Comparison of ENCODE assay signal across 20 cellular contexts in genomic region chr15:98760975-98761374, GRCh38.
DNase-seq lines count a peak whose midpoint lies in the region; TF ChIP-seq lines count a peak whose summit lies in the region.
"Had no signal": no experiment of that assay in that cellular context is flagged by ENCODE, and none has a peak within 500 bp of the region (broad histone marks: within the 10 kb centered on the region; RNA-seq: fewer than 3 reads in every experiment).

No MANE protein-coding gene starts in this region.

- TF ChIP-seq CTCF in H9 (conservative IDR thresholded peaks at IDR 0.05) (no peak), RWPE1 (conservative IDR thresholded peaks at IDR 0.05; ENCODE audit: low read depth) (no peak), osteocyte (IDR thresholded peaks at IDR 0.05) (no peak), testis (IDR thresholded peaks at IDR 0.05) (no peak)

- no peaks in the 10 kb centered on the region for H3K9me3 ChIP-seq in H9 (ENCODE audit: control insufficient read depth, low read depth, low read length)
- H3K9me3 ChIP-seq in GM23248 (ENCODE audit: low read depth): no peaks in the 10 kb centered on the region
- no peaks in the 10 kb centered on the region for H3K9me3 ChIP-seq in testis

- H3K4me2 ChIP-seq in H9 (ENCODE audit: insufficient read depth, insufficient read length, low read length) (no peak overlapping the region), GM23248 (ENCODE audit: unreplicated experiment) (no peak overlapping the region)
- H3K4me2 ChIP-seq: GM23338 had no signal

- intact Hi-C loops in testis (cut with DNase I; ENCODE audit: low total_unique reads): no loop called here

- no peaks in the 10 kb centered on the region for H3K27me3 Mint-ChIP-seq in H9 (ENCODE audit: low read depth)
- H3K27me3 Mint-ChIP-seq in osteocyte (ENCODE audit: unreplicated experiment): no peaks in the 10 kb centered on the region
- H3K27me3 Mint-ChIP-seq: B cell; CD4-positive, alpha-beta T cell had no signal

- no peak overlapping the region for H3K23ac ChIP-seq in H9 (ENCODE audit: insufficient read length, low read depth, low read length)

- 0 out of 2 replicates have a peak, but pooled peaks cover under 1% of the 10 kb centered on the region for H3F3A ChIP-seq in GM23248 (ENCODE audit: insufficient read depth)

- H2AK5ac ChIP-seq in H9 (ENCODE audit: insufficient read length, low read length): no peak overlapping the region

- H3K9ac ChIP-seq in H9 (ENCODE audit: extremely low read depth, insufficient read length, low read length): no peak overlapping the region
- no peak overlapping the region for H3K9ac ChIP-seq in GM23248

- H3K4me1 Mint-ChIP-seq in H9: peaks cover 40 to 49% of the 10 kb centered on the region in 2 experiments
- H3K4me1 Mint-ChIP-seq in osteocyte (ENCODE audit: unreplicated experiment): peaks cover 62% of the 10 kb centered on the region

- no peaks in the 10 kb centered on the region for H3K36me3 ChIP-seq in GM23248 (ENCODE audit: low read depth)
- no peaks in the 10 kb centered on the region for H3K36me3 ChIP-seq in testis (ENCODE audit: low read depth, missing control alignments)

- H2BK12ac ChIP-seq in H9 (ENCODE audit: insufficient read length, low read depth, low read length): no peak overlapping the region

- H2BK20ac ChIP-seq in H9 (ENCODE audit: low read depth, low read length, poor library complexity, severe bottlenecking): no peak overlapping the region

- H3K4me3 Mint-ChIP-seq in H9 (no peak overlapping the region), osteocyte (ENCODE audit: unreplicated experiment) (no peak overlapping the region)
- H3K4me3 Mint-ChIP-seq: B cell; CD4-positive, alpha-beta T cell; GM23338; HFFc6 had no signal

- peaks cover 4% of the 10 kb centered on the region for H4K20me1 ChIP-seq in H9 (ENCODE audit: control insufficient read depth, insufficient read depth, insufficient read length)
- H4K20me1 ChIP-seq in GM23248 (ENCODE audit: insufficient read depth): peaks cover 22% of the 10 kb centered on the region; the same call in 1 of the 2 replicates

- no peak overlapping the region for H2BK5ac ChIP-seq in H9 (ENCODE audit: insufficient read length, low read length)

- in situ Hi-C loops in GM23248 (cut with MboI): no loop called here

- no CpG with 5 or more reads among the region's 2 CpGs for WGBS in H9 (ENCODE audit: extremely low coverage, insufficient read length, low lambda C conversion rate)
- 96 to 97% methylated on average over 2 of the region's 2 CpGs for WGBS in GM23248 (ENCODE audit: low coverage in 1 of 2, low lambda C conversion rate in 2 of 2, missing lambda C conversion rate in 2 of 2), 2 experiments
- 84 to 91% methylated on average over 2 of the region's 2 CpGs for WGBS in testis, 2 donors

- no peak overlapping the region for H3T11ph ChIP-seq in H9 (ENCODE audit: low read length)

- H3K4ac ChIP-seq in H9 (ENCODE audit: low read depth, low read length): no peak overlapping the region

- no peak for TF ChIP-seq POLR2A in testis (IDR thresholded peaks at IDR 0.05)

- no peak overlapping the region for H3K27ac ChIP-seq in H9 (ENCODE audit: insufficient read length, low read depth, low read length)
- peak overlapping the region; percentile 83 for H3K27ac ChIP-seq in RWPE1
- H3K27ac ChIP-seq in epithelial cell of prostate: peak overlapping the region; percentile 64
- H3K27ac ChIP-seq in GM23248: no peak overlapping the region
- no peak overlapping the region for H3K27ac ChIP-seq in testis
- H3K27ac ChIP-seq: SK-N-MC had no signal

- CTCF ChIA-PET in RWPE1 (lab: Yijun Ruan, JAX): interaction anchor here (0.8 kb wide), 2 partner anchors 102 to 108 kb away, joined by 3 read pairs; no protein-coding TSS in a partner anchor

- H3K79me2 ChIP-seq in H9 (ENCODE audit: insufficient read depth, low read length) (peaks cover 46% of the 10 kb centered on the region; the same call in 1 of the 2 replicates), GM23248 (ENCODE audit: insufficient read depth) (peaks cover 100% of the 10 kb centered on the region)

- peaks cover 0 to 2% of the 10 kb centered on the region in 2 experiments; a peak in 1 of 5 replicates for H3K9me3 Mint-ChIP-seq in H9
- H3K9me3 Mint-ChIP-seq in osteocyte (ENCODE audit: unreplicated experiment): no peaks in the 10 kb centered on the region
- H3K9me3 Mint-ChIP-seq: CD4-positive, alpha-beta T cell; HFFc6 had no signal

- H3K27me3 ChIP-seq in H9 (ENCODE audit: insufficient read depth, low read length) (no peaks in the 10 kb centered on the region), GM23248 (replicated peaks; ENCODE audit: insufficient read depth) (no peaks in the 10 kb centered on the region), testis (no peaks in the 10 kb centered on the region)

- no peak overlapping the region for H3K56ac ChIP-seq in H9 (ENCODE audit: insufficient read length, low read depth, low read length)

- no peak overlapping the region for H4K5ac ChIP-seq in H9 (ENCODE audit: insufficient read length, low read depth, low read length)

- peaks cover 6 to 11% (median 8%) of the 10 kb centered on the region in 3 experiments; a peak in 6 of 7 replicates for H3K36me3 Mint-ChIP-seq in H9 (ENCODE audit: insufficient read depth in 1 of 3, low read depth in 3 of 3)
- H3K36me3 Mint-ChIP-seq in osteocyte (ENCODE audit: unreplicated experiment): no peaks in the 10 kb centered on the region

- H3K27ac Mint-ChIP-seq in H9: peak overlapping the region in 1 of 3 experiments; percentile 7; a peak in 2 of 7 replicates
- no peak overlapping the region for H3K27ac Mint-ChIP-seq in osteocyte (ENCODE audit: unreplicated experiment)
- H3K27ac Mint-ChIP-seq: B cell; CD4-positive, alpha-beta T cell; GM23338; HFFc6 had no signal

- peaks cover 20% of the 10 kb centered on the region for H3K79me1 ChIP-seq in H9 (ENCODE audit: insufficient read depth, low read depth, low read length, poor library complexity, severe bottlenecking)

- H2AFZ ChIP-seq in H9 (ENCODE audit: low read length) (no peak overlapping the region), GM23248 (no peak overlapping the region)
- H2AFZ ChIP-seq: GM23338 had no signal

- H3K23me2 ChIP-seq in H9 (ENCODE audit: insufficient read length, low read depth, low read length, poor library complexity, severe bottlenecking): no peaks in the 10 kb centered on the region

- no peak overlapping the region for H3K18ac ChIP-seq in H9 (ENCODE audit: insufficient read length, low read depth, low read length)

- H3K4me3 ChIP-seq in GM23248 (no peak overlapping the region), testis (no peak overlapping the region)
- H3K4me3 ChIP-seq: GM23338, SK-N-MC had no signal

- H4K8ac ChIP-seq in H9 (replicated peaks; ENCODE audit: insufficient read length, low read depth, low read length): no peak overlapping the region

- DNase-seq in H9 (no peak), RWPE1 (ENCODE audit: low spot score) (no peak), epithelial cell of prostate (ENCODE audit: low read depth, low spot score) (no peak), osteocyte (ENCODE audit: extremely low spot score, unreplicated experiment) (peak; percentile 64), GM23248 (no peak), superior temporal gyrus (ENCODE audit: extremely low spot score) (no peak), testis (no peak), NAMALWA (ENCODE audit: low spot score) (no peak)
- DNase-seq: CD4-positive, alpha-beta T cell; DND-41; GDM1; HFFc6; MV-4-11; NCI-H1436 treated with DMSO at 0.1 percent for 48 hours; NCI-H69; NK-92 treated with Interleukin-12 subunit alpha and Interleukin-12 subunit beta, amount 100 ng/mL, for 24 hours; OCI-M1 had no signal

- H4K91ac ChIP-seq in H9 (ENCODE audit: insufficient read length, low read depth, low read length): peak overlapping the region; percentile 30

- no peak overlapping the region for H3K14ac ChIP-seq in H9 (ENCODE audit: insufficient read depth, low read length)

- POLR2A ChIA-PET in RWPE1 (lab: Yijun Ruan, JAX; ENCODE audit: low non-redundant PET): no interaction called here

- H3K9me2 ChIP-seq in GM23248 (ENCODE audit: insufficient read depth): no peaks in the 10 kb centered on the region

- peaks cover 4% of the 10 kb centered on the region; the same call in 1 of the 2 replicates for H3K4me1 ChIP-seq in H9 (ENCODE audit: insufficient read depth, low read length)
- H3K4me1 ChIP-seq in GM23248 (ENCODE audit: insufficient read depth): peaks cover 20% of the 10 kb centered on the region
- no peaks in the 10 kb centered on the region for H3K4me1 ChIP-seq in testis

- H2BK15ac ChIP-seq in H9 (ENCODE audit: low read depth, low read length): no peak overlapping the region

- no peak overlapping the region for H2BK120ac ChIP-seq in H9 (ENCODE audit: low read depth, low read length, poor library complexity, severe bottlenecking)

Comparison
In these comparisons a context has a peak if more than half of its experiments do, and no peak if none do; other contexts are left out.
1. H3K27ac ChIP-seq: peak in RWPE1 (single experiment) and epithelial cell of prostate (single experiment); none in H9 (single experiment), GM23248 (single experiment) and testis (0 of 2).